ENCODE assay signal across 12 cellular contexts in genomic region chr12:8037046-8037663, GRCh38. TPM values are rescaled to one million over a fixed set of nuclear protein-coding genes. Genes with fewer than 3 reads are reported as not detected.
DNase-seq lines count a peak whose midpoint lies in the region; ATAC-seq and TF ChIP-seq lines count a peak whose summit lies in the region.
"Had no signal": no experiment of that assay in that cellular context is flagged by ENCODE, and none has a peak within 500 bp of the region (broad histone marks: within the 10 kb centered on the region; RNA-seq: fewer than 3 reads in every experiment).

No MANE protein-coding gene starts in this region.

- intact Hi-C loops in activated CD4-positive, alpha-beta T cell treated with anti-CD3 and anti-CD28 coated beads, Interleukin-2, amount 10 ng/mL, durations not matched to agents 24 days and 14 days (cut with micrococcal nuclease) = no loop called here

- H3K4me3 ChIP-seq in NB4 (ENCODE audit: low read depth, low read length) (no peak overlapping the region), foreskin fibroblast (ENCODE audit: low read depth in 1 of 2, low read length in 2 of 2) (no peak overlapping the region)
- H3K4me3 ChIP-seq: right lobe of liver had no signal

- H3K4me3 Mint-ChIP-seq in activated CD4-positive, alpha-beta T cell treated with anti-CD3 and anti-CD28 coated beads, Interleukin-2, amount 10 ng/mL, durations not matched to agents 24 days and 14 days = peak overlapping the region; percentile 25
- peak overlapping the region; percentile 58 for H3K4me3 Mint-ChIP-seq in central memory CD8-positive, alpha-beta T cell
- H3K4me3 Mint-ChIP-seq in stimulated activated effector memory CD8-positive, alpha-beta T cell treated with anti-CD3 and anti-CD28 coated beads, Interleukin-12 subunit alpha, Interleukin-12 subunit beta, amount 100 ng/mL, for 72 hours = peak overlapping the region; percentile 48

- no peak for TF ChIP-seq POLR2A in NB4 (IDR thresholded peaks at IDR 0.05; ENCODE audit: extremely low read depth, insufficient read length)

- no peak for ATAC-seq in central memory CD8-positive, alpha-beta T cell (replicated peaks; ENCODE audit: extremely low read depth, poor library complexity, severe bottlenecking)
- ATAC-seq in stimulated activated effector memory CD8-positive, alpha-beta T cell treated with anti-CD3 and anti-CD28 coated beads, Interleukin-12 subunit alpha, Interleukin-12 subunit beta, amount 100 ng/mL, for 72 hours = no peak
- ATAC-seq in HG03045 (IDR thresholded peaks at IDR 0.05; ENCODE audit: unreplicated experiment) = no peak
- ATAC-seq: right lobe of liver, WTC11 had no signal

- H3K4me1 Mint-ChIP-seq in activated CD4-positive, alpha-beta T cell treated with anti-CD3 and anti-CD28 coated beads, Interleukin-2, amount 10 ng/mL, durations not matched to agents 24 days and 14 days = peaks cover 57% of the 10 kb centered on the region
- H3K4me1 Mint-ChIP-seq in central memory CD8-positive, alpha-beta T cell = peaks cover 72% of the 10 kb centered on the region
- peaks cover 62% of the 10 kb centered on the region for H3K4me1 Mint-ChIP-seq in stimulated activated effector memory CD8-positive, alpha-beta T cell treated with anti-CD3 and anti-CD28 coated beads, Interleukin-12 subunit alpha, Interleukin-12 subunit beta, amount 100 ng/mL, for 72 hours

- H3K27ac Mint-ChIP-seq in activated CD4-positive, alpha-beta T cell treated with anti-CD3 and anti-CD28 coated beads, Interleukin-2, amount 10 ng/mL, durations not matched to agents 24 days and 14 days = peak overlapping the region; percentile 4
- peak overlapping the region; percentile 47 for H3K27ac Mint-ChIP-seq in central memory CD8-positive, alpha-beta T cell (ENCODE audit: low read depth)
- peak overlapping the region; percentile 74 for H3K27ac Mint-ChIP-seq in stimulated activated effector memory CD8-positive, alpha-beta T cell treated with anti-CD3 and anti-CD28 coated beads, Interleukin-12 subunit alpha, Interleukin-12 subunit beta, amount 100 ng/mL, for 72 hours

- no peak for DNase-seq in activated CD4-positive, alpha-beta T cell treated with anti-CD3 and anti-CD28 coated beads, Interleukin-2, amount 10 ng/mL, durations not matched to agents 24 days and 14 days
- DNase-seq in activated CD4-positive, alpha-beta T cell treated with anti-CD3 and anti-CD28 coated beads for 1 hour = no peak
- DNase-seq in NB4 (ENCODE audit: low read depth) = peak; percentile 69
- no peak for DNase-seq in central memory CD8-positive, alpha-beta T cell (ENCODE audit: low spot score in 2 of 2)
- no peak for DNase-seq in stimulated activated effector memory CD8-positive, alpha-beta T cell treated with anti-CD3 and anti-CD28 coated beads, Interleukin-12 subunit alpha, Interleukin-12 subunit beta, amount 100 ng/mL, for 72 hours (ENCODE audit: low spot score in 2 of 2)
- no peak for DNase-seq in foreskin fibroblast
- DNase-seq in NCI-H2171 treated with DMSO at 0.1 percent for 48 hours (lab: John Stamatoyannopoulos, UW) = no peak
- DNase-seq: right lobe of liver had no signal

- H3K36me3 Mint-ChIP-seq in activated CD4-positive, alpha-beta T cell treated with anti-CD3 and anti-CD28 coated beads, Interleukin-2, amount 10 ng/mL, durations not matched to agents 24 days and 14 days (ENCODE audit: low read depth) = peaks cover 22% of the 10 kb centered on the region
- peaks cover 30% of the 10 kb centered on the region for H3K36me3 Mint-ChIP-seq in central memory CD8-positive, alpha-beta T cell (ENCODE audit: insufficient read depth)
- peaks cover 37% of the 10 kb centered on the region for H3K36me3 Mint-ChIP-seq in stimulated activated effector memory CD8-positive, alpha-beta T cell treated with anti-CD3 and anti-CD28 coated beads, Interleukin-12 subunit alpha, Interleukin-12 subunit beta, amount 100 ng/mL, for 72 hours

- no peaks in the 10 kb centered on the region for H3K27me3 Mint-ChIP-seq in activated CD4-positive, alpha-beta T cell treated with anti-CD3 and anti-CD28 coated beads, Interleukin-2, amount 10 ng/mL, durations not matched to agents 24 days and 14 days
- H3K27me3 Mint-ChIP-seq in central memory CD8-positive, alpha-beta T cell = no peaks in the 10 kb centered on the region

- H3K9me3 Mint-ChIP-seq in activated CD4-positive, alpha-beta T cell treated with anti-CD3 and anti-CD28 coated beads, Interleukin-2, amount 10 ng/mL, durations not matched to agents 24 days and 14 days = no peaks in the 10 kb centered on the region
- H3K9me3 Mint-ChIP-seq in central memory CD8-positive, alpha-beta T cell = no peaks in the 10 kb centered on the region
- no peaks in the 10 kb centered on the region for H3K9me3 Mint-ChIP-seq in stimulated activated effector memory CD8-positive, alpha-beta T cell treated with anti-CD3 and anti-CD28 coated beads, Interleukin-12 subunit alpha, Interleukin-12 subunit beta, amount 100 ng/mL, for 72 hours
- H3K9me3 Mint-ChIP-seq: WTC11 had no signal

- TF ChIP-seq CTCF in NB4 (IDR thresholded peaks at IDR 0.05; ENCODE audit: low read depth, low read length) (no peak), foreskin fibroblast (IDR thresholded peaks at IDR 0.05; ENCODE audit: low read depth, low read length) (no peak)

RNA-seq across cellular contexts. Expression of gene FOXJ2, which starts 4.6 kb away (rescaled TPM):
- total RNA-seq in activated CD4-positive, alpha-beta T cell treated with anti-CD3 and anti-CD28 coated beads, Interleukin-2, amount 10 ng/mL, durations not matched to agents 24 days and 14 days = 18.5 and 18.6 TPM in 2 replicates

RNA-seq across cellular contexts. Expression of gene C3AR1, which starts 29.0 kb away (rescaled TPM):
- total RNA-seq in activated CD4-positive, alpha-beta T cell treated with anti-CD3 and anti-CD28 coated beads, Interleukin-2, amount 10 ng/mL, durations not matched to agents 24 days and 14 days = 0.56 and 0.73 TPM in 2 replicates
- total RNA-seq: bronchial epithelial cell, H7 had no signal

RNA-seq across cellular contexts. Expression of gene NECAP1, which starts 44.9 kb away (rescaled TPM):
- 34.8 and 36.2 TPM in 2 replicates for total RNA-seq in activated CD4-positive, alpha-beta T cell treated with anti-CD3 and anti-CD28 coated beads, Interleukin-2, amount 10 ng/mL, durations not matched to agents 24 days and 14 days

Comparison
In these comparisons a context has a peak if more than half of its experiments do, and no peak if none do; other contexts are left out.
1. H3K27ac Mint-ChIP-seq: peak in every context shown above with its lines; median percentile 74 in stimulated activated effector memory CD8-positive, alpha-beta T cell treated with anti-CD3 and anti-CD28 coated beads, Interleukin-12 subunit alpha, Interleukin-12 subunit beta, amount 100 ng/mL, for 72 hours; 47 in central memory CD8-positive, alpha-beta T cell; 4 in activated CD4-positive, alpha-beta T cell treated with anti-CD3 and anti-CD28 coated beads, Interleukin-2, amount 10 ng/mL, durations not matched to agents 24 days and 14 days.